ENCODE assay signal across 28 cellular contexts in genomic region chr11:15617126-15617525, GRCh38.
"Had no signal": no experiment of that assay in that cellular context is flagged by ENCODE, and none has a peak within 500 bp of the region (broad histone marks: within the 10 kb centered on the region; RNA-seq: fewer than 3 reads in every experiment).

No MANE protein-coding gene starts in this region.

- DNase-seq: activated CD4-positive, alpha-beta T cell treated with anti-CD3 and anti-CD28 coated beads for 4 hours; activated CD4-positive, alpha-beta T cell treated with anti-CD3 and anti-CD28 coated beads, Interleukin-2, amount 50 U/mL, for 4 hours; activated effector memory CD4-positive, alpha-beta T cell treated with anti-CD3 and anti-CD28 coated beads, Interleukin-2, amount 50 U/mL, for 16 hours; activated naive CD4-positive, alpha-beta T cell treated with anti-CD3 and anti-CD28 coated beads for 36 hours; activated naive CD8-positive, alpha-beta T cell treated with anti-CD3 and anti-CD28 coated beads, Interleukin-2, amount 10 ng/mL, durations not matched to agents 7 days and 5 days; caudate nucleus; cortex of kidney; effector memory CD8-positive, alpha-beta T cell; erythroblast; foreskin keratinocyte; heart left ventricle; hypothalamus; naive B cell; nephron progenitor cell; ovary; sigmoid colon; small intestine; stimulated activated CD4-positive, alpha-beta T cell treated with anti-CD3 and anti-CD28 coated beads, Interleukin-4, amount 100 ng/mL, for 4 hours; stimulated activated CD8-positive, alpha-beta memory T cell treated with anti-CD3 and anti-CD28 coated beads, Interleukin-4, amount 100 ng/mL, for 48 hours; stomach; T-helper 2 cell; tibial artery had no signal

- H3K27me3 ChIP-seq: foreskin keratinocyte, heart left ventricle, ovary, stomach, suprapubic skin, tibial artery had no signal

- ATAC-seq: effector memory CD8-positive, alpha-beta T cell; foreskin keratinocyte; heart left ventricle; stimulated activated memory B cell treated with anti-CD40 and anti-IgM and Interleukin-4, amounts not matched to agents 10 μg/mL and 1 μg/mL and 100 μg/mL, for 72 hours had no signal

- H3K4me3 Mint-ChIP-seq: activated naive CD4-positive, alpha-beta T cell treated with anti-CD3 and anti-CD28 coated beads for 36 hours; activated naive CD8-positive, alpha-beta T cell treated with anti-CD3 and anti-CD28 coated beads, Interleukin-2, amount 10 ng/mL, durations not matched to agents 7 days and 5 days; activated T-helper 1 cell treated with anti-CD3 and anti-CD28 coated beads, Interleukin-12 subunit alpha, Interleukin-12 subunit beta, Interleukin-2, Interleukin-4 antibody, amounts not matched to agents 30 ng/mL and 10 ng/mL and 1 ng/mL, durations not matched to agents 14 hours and 24 hours and 36 hours; effector memory CD8-positive, alpha-beta T cell; mesothelial cell of epicardium; naive B cell; nephron progenitor cell; stimulated activated memory B cell treated with anti-CD40 and anti-IgM and Interleukin-4, amounts not matched to agents 10 μg/mL and 1 μg/mL and 100 μg/mL, for 72 hours had no signal

- H3K36me3 Mint-ChIP-seq: activated naive CD8-positive, alpha-beta T cell treated with anti-CD3 and anti-CD28 coated beads, Interleukin-2, amount 10 ng/mL, durations not matched to agents 7 days and 5 days; mesothelial cell of epicardium; naive B cell; stimulated activated memory B cell treated with anti-CD40 and anti-IgM and Interleukin-4, amounts not matched to agents 10 μg/mL and 1 μg/mL and 100 μg/mL, for 72 hours had no signal

- H3K27ac Mint-ChIP-seq: activated naive CD4-positive, alpha-beta T cell treated with anti-CD3 and anti-CD28 coated beads for 36 hours; activated naive CD8-positive, alpha-beta T cell treated with anti-CD3 and anti-CD28 coated beads, Interleukin-2, amount 10 ng/mL, durations not matched to agents 7 days and 5 days; activated T-helper 1 cell treated with anti-CD3 and anti-CD28 coated beads, Interleukin-12 subunit alpha, Interleukin-12 subunit beta, Interleukin-2, Interleukin-4 antibody, amounts not matched to agents 30 ng/mL and 10 ng/mL and 1 ng/mL, durations not matched to agents 14 hours and 24 hours and 36 hours; effector memory CD8-positive, alpha-beta T cell; mesothelial cell of epicardium; naive B cell; nephron progenitor cell; progenitor cell of endocrine pancreas; stimulated activated memory B cell treated with anti-CD40 and anti-IgM and Interleukin-4, amounts not matched to agents 10 μg/mL and 1 μg/mL and 100 μg/mL, for 72 hours had no signal

- H3K4me3 ChIP-seq: heart left ventricle, ovary, sigmoid colon, stomach, suprapubic skin, tibial artery had no signal

- H3K4me1 Mint-ChIP-seq: activated naive CD8-positive, alpha-beta T cell treated with anti-CD3 and anti-CD28 coated beads, Interleukin-2, amount 10 ng/mL, durations not matched to agents 7 days and 5 days; naive B cell; stimulated activated memory B cell treated with anti-CD40 and anti-IgM and Interleukin-4, amounts not matched to agents 10 μg/mL and 1 μg/mL and 100 μg/mL, for 72 hours had no signal

- H3K9me3 Mint-ChIP-seq: activated naive CD4-positive, alpha-beta T cell treated with anti-CD3 and anti-CD28 coated beads for 36 hours; activated naive CD8-positive, alpha-beta T cell treated with anti-CD3 and anti-CD28 coated beads, Interleukin-2, amount 10 ng/mL, durations not matched to agents 7 days and 5 days; activated T-helper 1 cell treated with anti-CD3 and anti-CD28 coated beads, Interleukin-12 subunit alpha, Interleukin-12 subunit beta, Interleukin-2, Interleukin-4 antibody, amounts not matched to agents 30 ng/mL and 10 ng/mL and 1 ng/mL, durations not matched to agents 14 hours and 24 hours and 36 hours; mesothelial cell of epicardium; nephron progenitor cell; stimulated activated memory B cell treated with anti-CD40 and anti-IgM and Interleukin-4, amounts not matched to agents 10 μg/mL and 1 μg/mL and 100 μg/mL, for 72 hours had no signal

- H3K27me3 Mint-ChIP-seq: stimulated activated memory B cell treated with anti-CD40 and anti-IgM and Interleukin-4, amounts not matched to agents 10 μg/mL and 1 μg/mL and 100 μg/mL, for 72 hours had no signal

- H3K27ac ChIP-seq: foreskin keratinocyte, heart left ventricle, neutrophil, ovary, sigmoid colon, stomach, suprapubic skin, tibial artery had no signal
